Comparison of ENCODE assay signal across 20 cellular contexts in genomic region chr11:1025410-1026162, GRCh38. TPM values are rescaled to one million over a fixed set of nuclear protein-coding genes. Genes with fewer than 3 reads are reported as not detected.
DNase-seq lines count a peak whose midpoint lies in the region; ATAC-seq, FAIRE-seq and TF ChIP-seq lines count a peak whose summit lies in the region.
"Had no signal": no experiment of that assay in that cellular context is flagged by ENCODE, and none has a peak within 500 bp of the region (broad histone marks: within the 10 kb centered on the region; RNA-seq: fewer than 3 reads in every experiment).

No MANE protein-coding gene starts in this region.

- no peak overlapping the region for H2AK5ac ChIP-seq in IMR-90 (ENCODE audit: low read depth, low read length)

- no peak overlapping the region for H2AK9ac ChIP-seq in IMR-90 (replicated peaks; ENCODE audit: low read depth, low read length, poor library complexity)

- H4K20me1 ChIP-seq in IMR-90 (ENCODE audit: insufficient read depth, low read length): no peaks in the 10 kb centered on the region; the same call in 1 of the 2 replicates
- H4K20me1 ChIP-seq in K562 (replicated peaks; ENCODE audit: control insufficient read depth, insufficient read depth, low read length): no peaks in the 10 kb centered on the region; the same call in 1 of the 2 replicates
- no peaks in the 10 kb centered on the region for H4K20me1 ChIP-seq in HepG2 (ENCODE audit: insufficient read depth, low read length)

- H3K9me1 ChIP-seq in IMR-90 (ENCODE audit: insufficient read depth, low read length): peaks cover 5% of the 10 kb centered on the region
- peaks cover 2% of the 10 kb centered on the region for H3K9me1 ChIP-seq in K562 (ENCODE audit: control insufficient read depth, insufficient read depth, low read length)

- no peak overlapping the region for H4K5ac ChIP-seq in IMR-90 (ENCODE audit: low read depth, low read length)

- ATAC-seq in IMR-90 (ENCODE audit: low read depth): peak; percentile 7; the same call in 1 of the 2 replicates
- no peak for ATAC-seq in K562
- ATAC-seq in HepG2: no peak
- no peak for ATAC-seq in GM18511 (IDR thresholded peaks at IDR 0.05; ENCODE audit: unreplicated experiment)
- ATAC-seq in HG03342 (IDR thresholded peaks at IDR 0.05; ENCODE audit: unreplicated experiment): no peak
- ATAC-seq: CD8-positive, alpha-beta T cell had no signal

- no peak overlapping the region for H3K4ac ChIP-seq in IMR-90 (ENCODE audit: low read depth, low read length)

- H3K4me3 ChIP-seq in IMR-90 (ENCODE audit: insufficient read depth, low read depth, low read length): no peak overlapping the region
- no peak overlapping the region for H3K4me3 ChIP-seq in K562
- no peak overlapping the region for H3K4me3 ChIP-seq in HepG2 (replicated peaks in 1 of 3; ENCODE audit: insufficient read depth in 1 of 3, low read depth in 2 of 3, low read length in 3 of 3)

- H3K27ac ChIP-seq in IMR-90 (ENCODE audit: insufficient read depth, low read length) (no peak overlapping the region), K562 (ENCODE audit: extremely low read depth, low read depth, low read length) (no peak overlapping the region), HepG2 (ENCODE audit: extremely low read length, insufficient read depth, low read length) (no peak overlapping the region)
- H3K27ac ChIP-seq: 22Rv1 had no signal

- H2BK15ac ChIP-seq in IMR-90 (ENCODE audit: low read depth, low read length): no peak overlapping the region

- H3K18ac ChIP-seq in IMR-90 (ENCODE audit: low read depth, low read length): no peak overlapping the region

- H2AFZ ChIP-seq in IMR-90 (replicated peaks; ENCODE audit: low read length, poor library complexity) (no peak overlapping the region), K562 (ENCODE audit: low read depth, low read length) (no peak overlapping the region), HepG2 (ENCODE audit: low read length) (no peak overlapping the region)

- H3K4me1 ChIP-seq in IMR-90 (ENCODE audit: control insufficient read depth, insufficient read depth, low read length) (no peaks in the 10 kb centered on the region), K562 (replicated peaks in 1 of 2; ENCODE audit: control insufficient read depth in 2 of 2, insufficient read depth in 2 of 2, low read length in 2 of 2) (peaks cover 0 to 60% of the 10 kb centered on the region in 2 experiments; a peak in 2 of 5 replicates), HepG2 (ENCODE audit: insufficient read depth, low read length) (peaks cover 7% of the 10 kb centered on the region; the same call in 1 of the 2 replicates)

- FAIRE-seq in K562 (lab: Jason Lieb, UNC) (no peak), HepG2 (lab: Jason Lieb, UNC) (no peak)
- FAIRE-seq: G401.6, GM12891 had no signal

- no peak overlapping the region for H3K14ac ChIP-seq in IMR-90 (replicated peaks; ENCODE audit: low read depth, low read length)

- intact Hi-C loops in IMR-90 (cut with micrococcal nuclease): no loop called here
- intact Hi-C loops in K562 (cut with micrococcal nuclease): no loop called here
- intact Hi-C loops in HepG2 (cut with micrococcal nuclease; ENCODE audit: unreplicated experiment): no loop called here

- TF ChIP-seq EP300 in K562 (IDR thresholded peaks at IDR 0.05; ENCODE audit: low read length) (no peak), HepG2 (IDR thresholded peaks at IDR 0.05; ENCODE audit: low read depth in 2 of 2, low read length in 2 of 2) (no peak), HepG2 (CRISPR knock-in tag; IDR thresholded peaks at IDR 0.05; ENCODE audit: borderline replicate concordance) (no peak)

- dilution Hi-C loops in IMR-90 (cut with HindIII; ENCODE audit: low sequenced_read_pairs, unreplicated experiment): no loop called here

- no peak overlapping the region for H3K56ac ChIP-seq in IMR-90 (ENCODE audit: extremely low read depth, insufficient read depth, low read length)

- no peak overlapping the region for H3K9ac ChIP-seq in IMR-90 (ENCODE audit: low read depth, low read length)
- H3K9ac ChIP-seq in K562 (ENCODE audit: insufficient read depth in 1 of 2, low read depth in 2 of 2, low read length in 2 of 2): no peak overlapping the region
- no peak overlapping the region for H3K9ac ChIP-seq in HepG2 (ENCODE audit: insufficient read depth, low read depth, low read length)

- CTCF ChIA-PET in IMR-90 (lab: Yijun Ruan, JAX): no interaction called here
- CTCF ChIA-PET in K562 (lab: Yijun Ruan, JAX; ENCODE audit: low intra/inter-chr PET ratio): no interaction called here
- CTCF ChIA-PET in HepG2 (lab: Yijun Ruan, JAX; ENCODE audit: low intra/inter-chr PET ratio, low total read pairs): no interaction called here

- TF ChIP-seq CTCF in IMR-90 (conservative IDR thresholded peaks at IDR 0.05; ENCODE audit: low read depth, low read length) (no peak), K562 (IDR thresholded peaks at IDR 0.05 in 2 of 3, conservative IDR thresholded peaks at IDR 0.05 in 1 of 3; ENCODE audit: insufficient read depth in 2 of 3, low read depth in 1 of 3, low read length in 3 of 3) (no peak), HepG2 (CRISPR knock-in tag; IDR thresholded peaks at IDR 0.05) (no peak)

- BruUV-seq in IMR-90 (replicated peaks; lab: Mats Ljungman, UMichigan): no TSS peak
- BruUV-seq in K562 (replicated peaks; lab: Mats Ljungman, UMichigan): no TSS peak
- no TSS peak for BruUV-seq in HepG2 (replicated peaks; lab: Mats Ljungman, UMichigan)

- no peaks in the 10 kb centered on the region for H3K27me3 ChIP-seq in IMR-90 (ENCODE audit: control insufficient read depth, insufficient read depth, low read length)
- peaks cover 0 to 66% of the 10 kb centered on the region in 2 experiments; a peak in 3 of 5 replicates for H3K27me3 ChIP-seq in K562 (ENCODE audit: control insufficient read depth in 2 of 2, insufficient read depth in 2 of 2, low read length in 2 of 2)
- peaks cover 14 to 34% of the 10 kb centered on the region in 2 experiments; a peak in 4 of 5 replicates for H3K27me3 ChIP-seq in HepG2 (ENCODE audit: control insufficient read depth in 1 of 2, insufficient read depth in 2 of 2, low read length in 2 of 2)

- 59% methylated on average over 14 of the region's 35 CpGs; no CpG with 5 or more reads in 1 of the 2 experiments for WGBS in IMR-90 (ENCODE audit: extremely low coverage in 2 of 2, insufficient read length in 1 of 2), 2 experiments
- 11% methylated on average over 26 of the region's 35 CpGs for WGBS in K562 (ENCODE audit: insufficient coverage, low coverage, missing lambda C conversion rate)
- 20% methylated on average over 2 of the region's 35 CpGs for WGBS in HepG2 (ENCODE audit: low lambda C conversion rate)

- H3K4me2 ChIP-seq in IMR-90 (ENCODE audit: low read depth, low read length) (no peak overlapping the region), K562 (ENCODE audit: insufficient read depth, low read length) (no peak overlapping the region), HepG2 (ENCODE audit: low read depth, low read length) (no peak overlapping the region)

- no peak overlapping the region for H3K23ac ChIP-seq in IMR-90 (ENCODE audit: low read depth, low read length)

- no peak overlapping the region for H2BK120ac ChIP-seq in IMR-90 (ENCODE audit: low read depth, low read length)

- no peak overlapping the region for H4K91ac ChIP-seq in IMR-90 (ENCODE audit: insufficient read depth, low read depth, low read length)

- TF ChIP-seq RAD21 in IMR-90 (IDR thresholded peaks at IDR 0.05; ENCODE audit: low read length): no peak
- no peak for TF ChIP-seq RAD21 in K562 (CRISPR knock-in tag; conservative IDR thresholded peaks at IDR 0.05 in 1 of 2, IDR thresholded peaks at IDR 0.05 in 1 of 2)
- no peak for TF ChIP-seq RAD21 in HepG2 (CRISPR knock-in tag; IDR thresholded peaks at IDR 0.05)

- no peak overlapping the region for H4K8ac ChIP-seq in IMR-90 (ENCODE audit: low read depth in 2 of 2, low read length in 2 of 2)

- H2BK20ac ChIP-seq in IMR-90 (ENCODE audit: low read depth, low read length): no peak overlapping the region

- POLR2A ChIA-PET in IMR-90 (lab: Charles Lee; ENCODE audit: unreplicated experiment): no interaction called here
- POLR2A ChIA-PET in K562 (lab: Yijun Ruan, JAX): no interaction called here
- POLR2A ChIA-PET in HepG2 (lab: Yijun Ruan, JAX): no interaction called here

- H3K79me1 ChIP-seq in IMR-90 (ENCODE audit: low read depth in 1 of 2, low read length in 2 of 2): no peaks in the 10 kb centered on the region

- DNase-seq in DMS 273 (lab: John Stamatoyannopoulos, UW; ENCODE audit: unreplicated experiment) (peak; percentile 37), DMS 273 treated with DMSO at 0.1 percent for 48 hours (lab: John Stamatoyannopoulos, UW) (no peak), IMR-90 (no peak), K562 (ENCODE audit: extremely low read depth in 1 of 4, low spot score in 3 of 4) (no peak), HepG2 (ENCODE audit: low spot score) (no peak), NCI-H2107 (lab: John Stamatoyannopoulos, UW) (no peak)
- DNase-seq: CD8-positive, alpha-beta T cell; COR-L47; DMS79; EL; KG1 had no signal

- H3K9me3 ChIP-seq in IMR-90 (ENCODE audit: control insufficient read depth, insufficient read depth, low read length) (no peaks in the 10 kb centered on the region), K562 (replicated peaks; ENCODE audit: control insufficient read depth, insufficient read depth, low read depth, low read length) (no peaks in the 10 kb centered on the region), HepG2 (ENCODE audit: low read length) (no peaks in the 10 kb centered on the region)

- TF ChIP-seq POLR2A in IMR-90 (IDR thresholded peaks at IDR 0.05; ENCODE audit: low read depth, low read length) (no peak), K562 (conservative IDR thresholded peaks at IDR 0.05) (no peak), HepG2 (IDR thresholded peaks at IDR 0.05; ENCODE audit: insufficient read depth in 1 of 2, low read depth in 2 of 2, low read length in 2 of 2) (no peak)

- H3K79me2 ChIP-seq in K562 (ENCODE audit: control insufficient read depth, insufficient read depth, low read length): no peaks in the 10 kb centered on the region
- H3K79me2 ChIP-seq in HepG2 (ENCODE audit: insufficient read depth, low read length): no peaks in the 10 kb centered on the region

- in situ Hi-C loops in IMR-90 (cut with MboI; ENCODE audit: low sequenced_read_pairs) (no loop called here), K562 (cut with MboI) (no loop called here), HepG2 (cut with HindIII; ENCODE audit: extremely low pct_ligation_motif_present, low pct_unique_long_range_greater_than_20kb) (no loop called here)

- H2BK5ac ChIP-seq in IMR-90 (ENCODE audit: low read depth, low read length, poor library complexity, severe bottlenecking): no peak overlapping the region

- H3K36me3 ChIP-seq in IMR-90 (ENCODE audit: control insufficient read depth, insufficient read depth, low read length) (no peaks in the 10 kb centered on the region), K562 (ENCODE audit: control insufficient read depth, insufficient read depth, low read length) (no peaks in the 10 kb centered on the region), HepG2 (replicated peaks in 1 of 2; ENCODE audit: control insufficient read depth in 1 of 2, insufficient read depth in 2 of 2, low read length in 2 of 2) (no peaks in the 10 kb centered on the region)

RNA-seq across cellular contexts. Expression of gene MUC6, which starts 10.9 kb away (rescaled TPM):
- total RNA-seq in IMR-90 (2012; rRNA removed): not detected in 2 replicates
- polyA plus RNA-seq in IMR-90 (2012; rRNA removed): not detected in 2 replicates
- not detected in 2 replicates for polyA plus RNA-seq in IMR-90 (2012; cell fraction: cytosol; rRNA removed)
- not detected in 2 replicates for polyA plus RNA-seq in IMR-90 (2012; cell fraction: nucleus; rRNA removed; ENCODE audit: low replicate concordance)
- not detected in 2 replicates for total RNA-seq in K562 (2011; cell fraction: chromatin; rRNA removed; ENCODE audit: low replicate concordance)
- not detected in 2 replicates for total RNA-seq in K562 (2011; cell fraction: nucleolus; rRNA removed)
- not detected in 2 replicates for total RNA-seq in K562 (2011; cell fraction: nucleoplasm; rRNA removed)
- not detected in 2 replicates for total RNA-seq in K562 (2014; rRNA removed)
- total RNA-seq in K562 (2014; rRNA removed; fragmentation: Illumina TruSeq; extraction: Trizol): not detected in 2 replicates
- total RNA-seq in K562 (2015; rRNA removed; fragmentation: Illumina TruSeq; extraction: Trizol): not detected in 2 replicates
- 0.16 TPM in 1 of 2 replicates, not detected in the other for total RNA-seq in K562 (2021)
- not detected in 2 replicates for polyA plus RNA-seq in K562 (2011; rRNA removed)
- not detected in 2 replicates for polyA plus RNA-seq in K562 (2011; cell fraction: cytosol; rRNA removed)
- not detected in 2 replicates for polyA plus RNA-seq in K562 (2011; cell fraction: nucleus; rRNA removed)
- 0.03 and 0.06 TPM in 2 replicates for polyA plus RNA-seq in K562 (2012)
- not detected in 2 replicates for polyA plus RNA-seq in K562 (2014; fragmentation: Illumina TruSeq; extraction: Trizol)
- polyA plus RNA-seq in K562 (2014; fragmentation: Nextera tagmentation; extraction: Ambion mirVana): not detected
- polyA plus RNA-seq in K562 (2014; rRNA removed): 0.01 TPM in 1 of 2 replicates, not detected in the other
- not detected in 2 replicates for polyA minus RNA-seq in K562 (2011; rRNA and poly(A)+ RNA removed)
- polyA minus RNA-seq in K562 (2011; cell fraction: cytosol; rRNA and poly(A)+ RNA removed): not detected in 2 replicates
- polyA minus RNA-seq in K562 (2011; cell fraction: nucleus; rRNA and poly(A)+ RNA removed): not detected in 2 replicates
- total RNA-seq in HepG2 (2016; rRNA removed; fragmentation: Illumina TruSeq; extraction: Trizol): not detected in 2 replicates
- total RNA-seq in HepG2 (2016; cell fraction: cytosol; rRNA removed; fragmentation: Illumina TruSeq; extraction: Trizol; ENCODE audit: low read depth): not detected in 2 replicates
- total RNA-seq in HepG2 (2016; cell fraction: insoluble cytoplasmic fraction; rRNA removed; fragmentation: Illumina TruSeq; extraction: Trizol): not detected in 2 replicates
- total RNA-seq in HepG2 (2016; cell fraction: membrane; rRNA removed; fragmentation: Illumina TruSeq; extraction: Trizol): not detected in 2 replicates
- total RNA-seq in HepG2 (2016; cell fraction: nucleus; rRNA removed; fragmentation: Illumina TruSeq; extraction: Trizol): not detected in 2 replicates
- not detected in 2 replicates for polyA plus RNA-seq in HepG2 (2011; rRNA removed)
- not detected in 2 replicates for polyA plus RNA-seq in HepG2 (2011; cell fraction: cytosol; rRNA removed)
- not detected in 2 replicates for polyA plus RNA-seq in HepG2 (2011; cell fraction: nucleus; rRNA removed)
- polyA plus RNA-seq in HepG2 (2012): 0.03 and 0.08 TPM in 2 replicates
- not detected in 2 replicates for polyA plus RNA-seq in HepG2 (2016; cell fraction: cytosol; fragmentation: Illumina TruSeq; extraction: Trizol; ENCODE audit: low read depth)
- not detected in 2 replicates for polyA plus RNA-seq in HepG2 (2016; cell fraction: insoluble cytoplasmic fraction; fragmentation: Illumina TruSeq; extraction: Trizol; ENCODE audit: low read depth)
- polyA plus RNA-seq in HepG2 (2016; cell fraction: membrane; fragmentation: Illumina TruSeq; extraction: Trizol; ENCODE audit: low read depth): not detected in 2 replicates
- polyA plus RNA-seq in HepG2 (2016; cell fraction: nucleus; fragmentation: Illumina TruSeq; extraction: Trizol; ENCODE audit: insufficient read depth, low read depth): not detected in 2 replicates
- not detected in 2 replicates for polyA minus RNA-seq in HepG2 (2011; rRNA and poly(A)+ RNA removed; ENCODE audit: low replicate concordance)
- polyA minus RNA-seq in HepG2 (2011; cell fraction: cytosol; rRNA and poly(A)+ RNA removed): not detected in 2 replicates
- polyA minus RNA-seq in HepG2 (2011; cell fraction: nucleus; rRNA and poly(A)+ RNA removed): not detected in 2 replicates
- total RNA-seq: A673; CD8-positive, alpha-beta T cell; H4 had no signal
- polyA plus RNA-seq: BJ, CD14-positive monocyte had no signal

RNA-seq across cellular contexts. Expression of gene MUC2, which starts 49.1 kb away (rescaled TPM):
- total RNA-seq in IMR-90 (2012; rRNA removed): not detected in 2 replicates
- not detected in 2 replicates for polyA plus RNA-seq in IMR-90 (2012; rRNA removed)
- not detected in 2 replicates for polyA plus RNA-seq in IMR-90 (2012; cell fraction: cytosol; rRNA removed)
- not detected in 2 replicates for polyA plus RNA-seq in IMR-90 (2012; cell fraction: nucleus; rRNA removed; ENCODE audit: low replicate concordance)
- total RNA-seq in K562 (2011; cell fraction: chromatin; rRNA removed; ENCODE audit: low replicate concordance): 0.05 and 0.49 TPM in 2 replicates
- total RNA-seq in K562 (2011; cell fraction: nucleolus; rRNA removed): under 0.01 TPM in 1 of 2 replicates, not detected in the other
- total RNA-seq in K562 (2011; cell fraction: nucleoplasm; rRNA removed): 0.08 and 0.59 TPM in 2 replicates
- not detected in 2 replicates for total RNA-seq in K562 (2014; rRNA removed)
- total RNA-seq in K562 (2014; rRNA removed; fragmentation: Illumina TruSeq; extraction: Trizol): not detected in 2 replicates
- total RNA-seq in K562 (2015; rRNA removed; fragmentation: Illumina TruSeq; extraction: Trizol): not detected in 2 replicates
- total RNA-seq in K562 (2021): 0.18 and 0.38 TPM in 2 replicates
- not detected in 2 replicates for polyA plus RNA-seq in K562 (2011; rRNA removed)
- polyA plus RNA-seq in K562 (2011; cell fraction: cytosol; rRNA removed): not detected in 2 replicates
- not detected in 2 replicates for polyA plus RNA-seq in K562 (2011; cell fraction: nucleus; rRNA removed)
- polyA plus RNA-seq in K562 (2012): 0.04 TPM in 1 of 2 replicates, not detected in the other
- under 0.01 TPM in 1 of 2 replicates, not detected in the other for polyA plus RNA-seq in K562 (2014; fragmentation: Illumina TruSeq; extraction: Trizol)
- not detected for polyA plus RNA-seq in K562 (2014; fragmentation: Nextera tagmentation; extraction: Ambion mirVana)
- not detected in 2 replicates for polyA plus RNA-seq in K562 (2014; rRNA removed)
- not detected in 2 replicates for polyA minus RNA-seq in K562 (2011; rRNA and poly(A)+ RNA removed)
- not detected in 2 replicates for polyA minus RNA-seq in K562 (2011; cell fraction: cytosol; rRNA and poly(A)+ RNA removed)
- polyA minus RNA-seq in K562 (2011; cell fraction: nucleus; rRNA and poly(A)+ RNA removed): not detected in 2 replicates
- total RNA-seq in HepG2 (2016; rRNA removed; fragmentation: Illumina TruSeq; extraction: Trizol): not detected in 2 replicates
- total RNA-seq in HepG2 (2016; cell fraction: cytosol; rRNA removed; fragmentation: Illumina TruSeq; extraction: Trizol; ENCODE audit: low read depth): not detected in 2 replicates
- not detected in 2 replicates for total RNA-seq in HepG2 (2016; cell fraction: insoluble cytoplasmic fraction; rRNA removed; fragmentation: Illumina TruSeq; extraction: Trizol)
- not detected in 2 replicates for total RNA-seq in HepG2 (2016; cell fraction: membrane; rRNA removed; fragmentation: Illumina TruSeq; extraction: Trizol)
- total RNA-seq in HepG2 (2016; cell fraction: nucleus; rRNA removed; fragmentation: Illumina TruSeq; extraction: Trizol): not detected in 2 replicates
- polyA plus RNA-seq in HepG2 (2011; rRNA removed): under 0.01 TPM in 1 of 2 replicates, not detected in the other
- not detected in 2 replicates for polyA plus RNA-seq in HepG2 (2011; cell fraction: cytosol; rRNA removed)
- under 0.01 and 0.02 TPM in 2 replicates for polyA plus RNA-seq in HepG2 (2011; cell fraction: nucleus; rRNA removed)
- not detected in 2 replicates for polyA plus RNA-seq in HepG2 (2012)
- not detected in 2 replicates for polyA plus RNA-seq in HepG2 (2016; cell fraction: cytosol; fragmentation: Illumina TruSeq; extraction: Trizol; ENCODE audit: low read depth)
- polyA plus RNA-seq in HepG2 (2016; cell fraction: insoluble cytoplasmic fraction; fragmentation: Illumina TruSeq; extraction: Trizol; ENCODE audit: low read depth): not detected in 2 replicates
- polyA plus RNA-seq in HepG2 (2016; cell fraction: membrane; fragmentation: Illumina TruSeq; extraction: Trizol; ENCODE audit: low read depth): not detected in 2 replicates
- not detected in 2 replicates for polyA plus RNA-seq in HepG2 (2016; cell fraction: nucleus; fragmentation: Illumina TruSeq; extraction: Trizol; ENCODE audit: insufficient read depth, low read depth)
- polyA minus RNA-seq in HepG2 (2011; rRNA and poly(A)+ RNA removed; ENCODE audit: low replicate concordance): 0.22 TPM in 1 of 2 replicates, not detected in the other
- not detected in 2 replicates for polyA minus RNA-seq in HepG2 (2011; cell fraction: cytosol; rRNA and poly(A)+ RNA removed)
- not detected in 2 replicates for polyA minus RNA-seq in HepG2 (2011; cell fraction: nucleus; rRNA and poly(A)+ RNA removed)
- total RNA-seq: A673; CD8-positive, alpha-beta T cell; H4 had no signal
- polyA plus RNA-seq: BJ, CD14-positive monocyte had no signal
